16 cellular contexts compared by ENCODE assay signal in the genomic region with DNA sequence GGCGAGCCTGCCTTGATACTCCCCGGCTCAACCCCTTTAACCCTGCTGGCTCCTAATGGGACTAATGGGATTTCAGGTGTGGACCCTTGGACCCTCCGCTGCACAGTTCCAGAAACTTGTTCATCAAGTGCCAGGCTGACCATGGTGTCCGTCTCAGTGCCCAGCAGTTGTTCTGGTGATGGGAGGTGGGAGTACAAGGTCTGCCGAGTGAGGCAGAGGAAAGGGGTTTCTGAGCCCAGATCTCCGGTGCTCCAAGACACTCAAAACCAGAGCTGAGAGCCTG. TPM values are rescaled to one million over a fixed set of nuclear protein-coding genes. Genes with fewer than 3 reads are reported as not detected.
DNase-seq lines count a peak whose midpoint lies in the region; ATAC-seq and TF ChIP-seq lines count a peak whose summit lies in the region.
"Had no signal": no experiment of that assay in that cellular context is flagged by ENCODE, and none has a peak within 500 bp of the region (broad histone marks: within the 10 kb centered on the region; RNA-seq: fewer than 3 reads in every experiment).

No MANE protein-coding gene starts in this region.

- H3K4me1 Mint-ChIP-seq in GM23338, result peaks cover 15% of the 10 kb centered on the region
- H3K4me1 Mint-ChIP-seq in neural progenitor cell, result peaks cover 15% of the 10 kb centered on the region
- peaks cover 12% of the 10 kb centered on the region for H3K4me1 Mint-ChIP-seq in stimulated activated naive CD8-positive, alpha-beta T cell treated with anti-CD3 and anti-CD28 coated beads, Interleukin-15, amount 100 ng/mL, for 72 hours
- H3K4me1 Mint-ChIP-seq: B cell; CD8-positive, alpha-beta memory T cell had no signal

- intact Hi-C loops in colonic mucosa (cut with DNase I) (no loop called here), aorta (cut with DNase I) (no loop called here)

- H3K4me2 ChIP-seq in GM23338, result no peak overlapping the region
- no peak overlapping the region for H3K4me2 ChIP-seq in neural progenitor cell
- H3K4me2 ChIP-seq: SK-N-SH had no signal

- WGBS in aorta, 2 donors, result 86 to 88% methylated on average over 6 of the region's 6 CpGs

- H3K9ac ChIP-seq in colonic mucosa (ENCODE audit: low read depth in 2 of 2, low read length in 2 of 2) (peak overlapping the region in 1 of 2 donors; percentile 34), neural progenitor cell (no peak overlapping the region)
- H3K9ac ChIP-seq: SK-N-SH had no signal

- no peak for TF ChIP-seq CTCF in GM23338 (conservative IDR thresholded peaks at IDR 0.05; ENCODE audit: low read depth in 2 of 2)
- TF ChIP-seq CTCF in colonic mucosa (IDR thresholded peaks at IDR 0.05), result no peak
- TF ChIP-seq CTCF in neural progenitor cell (IDR thresholded peaks at IDR 0.05), result no peak

- H3K79me2 ChIP-seq in GM23338 (replicated peaks; ENCODE audit: insufficient read depth) (peaks cover 6% of the 10 kb centered on the region; the same call in 1 of the 2 replicates), neural progenitor cell (ENCODE audit: low read depth) (peaks cover 2% of the 10 kb centered on the region)

- H3K4me3 ChIP-seq in GM23338, result no peak overlapping the region
- H3K4me3 ChIP-seq in colonic mucosa, result no peak overlapping the region
- H3K4me3 ChIP-seq in neural progenitor cell, result no peak overlapping the region
- H3K4me3 ChIP-seq in aorta (ENCODE audit: low read length in 2 of 2), result no peak overlapping the region
- H3K4me3 ChIP-seq: PC-9 had no signal

- H3K9me2 ChIP-seq in GM23338 (ENCODE audit: insufficient read depth), result no peaks in the 10 kb centered on the region
- H3K9me2 ChIP-seq: SK-N-SH had no signal

- no peaks in the 10 kb centered on the region for H3K4me1 ChIP-seq in GM23338 (ENCODE audit: insufficient read depth)
- H3K4me1 ChIP-seq in colonic mucosa, result peaks cover 17% of the 10 kb centered on the region
- peaks cover 9% of the 10 kb centered on the region for H3K4me1 ChIP-seq in neural progenitor cell
- H3K4me1 ChIP-seq in aorta (ENCODE audit: control insufficient read depth in 1 of 2, insufficient read depth in 2 of 2, low read length in 2 of 2), result no peaks in the 10 kb centered on the region

- peak overlapping the region; percentile 67; the same call in 1 of the 2 replicates for H3K27ac Mint-ChIP-seq in GM23338
- peak overlapping the region; percentile 50 for H3K27ac Mint-ChIP-seq in neural progenitor cell
- H3K27ac Mint-ChIP-seq in stimulated activated naive CD8-positive, alpha-beta T cell treated with anti-CD3 and anti-CD28 coated beads, Interleukin-15, amount 100 ng/mL, for 72 hours, result no peak overlapping the region
- H3K27ac Mint-ChIP-seq: B cell had no signal

- peaks cover 10% of the 10 kb centered on the region for H3K27me3 Mint-ChIP-seq in GM23338 (ENCODE audit: insufficient read depth, low read depth, poor library complexity)
- H3K27me3 Mint-ChIP-seq in neural progenitor cell (ENCODE audit: insufficient read depth, low read depth), result no peaks in the 10 kb centered on the region
- H3K27me3 Mint-ChIP-seq in stimulated activated naive CD8-positive, alpha-beta T cell treated with anti-CD3 and anti-CD28 coated beads, Interleukin-15, amount 100 ng/mL, for 72 hours, result no peaks in the 10 kb centered on the region
- H3K27me3 Mint-ChIP-seq: B cell; CD8-positive, alpha-beta memory T cell had no signal

- H2AFZ ChIP-seq in GM23338, result no peak overlapping the region
- no peak overlapping the region for H2AFZ ChIP-seq in neural progenitor cell (replicated peaks)
- H2AFZ ChIP-seq: PC-9 had no signal

- H3K36me3 ChIP-seq in GM23338 (ENCODE audit: insufficient read depth), result no peaks in the 10 kb centered on the region
- no peaks in the 10 kb centered on the region for H3K36me3 ChIP-seq in colonic mucosa
- no peaks in the 10 kb centered on the region for H3K36me3 ChIP-seq in neural progenitor cell
- H3K36me3 ChIP-seq in aorta (ENCODE audit: control insufficient read depth in 1 of 2, insufficient read depth in 2 of 2, low read length in 1 of 2), result no peaks in the 10 kb centered on the region

- H3F3A ChIP-seq in GM23338 (replicated peaks; ENCODE audit: low read depth) (no peaks in the 10 kb centered on the region), neural progenitor cell (ENCODE audit: low read depth) (no peaks in the 10 kb centered on the region)

- H3K27ac ChIP-seq in GM23338 (ENCODE audit: low read depth) (no peak overlapping the region), colonic mucosa (peak overlapping the region; percentile 47), neural progenitor cell (no peak overlapping the region), aorta (ENCODE audit: low read depth in 1 of 2, low read length in 2 of 2) (no peak overlapping the region)
- H3K27ac ChIP-seq: HL-60 had no signal

- H3K4me3 Mint-ChIP-seq in GM23338 (no peak overlapping the region), neural progenitor cell (no peak overlapping the region)
- no peak overlapping the region for H3K4me3 Mint-ChIP-seq in stimulated activated naive CD8-positive, alpha-beta T cell treated with anti-CD3 and anti-CD28 coated beads, Interleukin-15, amount 100 ng/mL, for 72 hours
- H3K4me3 Mint-ChIP-seq: B cell; CD8-positive, alpha-beta memory T cell had no signal

- H3K27me3 ChIP-seq in GM23338 (ENCODE audit: insufficient read depth), result no peaks in the 10 kb centered on the region
- no peaks in the 10 kb centered on the region for H3K27me3 ChIP-seq in colonic mucosa
- no peaks in the 10 kb centered on the region for H3K27me3 ChIP-seq in neural progenitor cell
- no peaks in the 10 kb centered on the region for H3K27me3 ChIP-seq in aorta (ENCODE audit: control insufficient read depth in 1 of 2, insufficient read depth in 2 of 2, low read length in 1 of 2)

- no peaks in the 10 kb centered on the region for H3K9me3 ChIP-seq in colonic mucosa
- H3K9me3 ChIP-seq in neural progenitor cell (ENCODE audit: low read depth), result no peaks in the 10 kb centered on the region
- H3K9me3 ChIP-seq in aorta (ENCODE audit: control insufficient read depth, low read length), result no peaks in the 10 kb centered on the region
- H3K9me3 ChIP-seq: SK-N-SH had no signal

- 0 out of 2 replicates have a peak, but pooled peaks cover 3% of the 10 kb centered on the region for H4K20me1 ChIP-seq in GM23338 (replicated peaks; ENCODE audit: insufficient read depth)
- no peaks in the 10 kb centered on the region for H4K20me1 ChIP-seq in neural progenitor cell (ENCODE audit: low read depth)

- DNase-seq in GM23338 (ENCODE audit: low spot score) (no peak), colonic mucosa (no peak), neural progenitor cell (ENCODE audit: low spot score) (no peak), aorta (peak; percentile 40 to 44), NCI-H226 (no peak), dermis blood vessel endothelial cell (no peak)
- DNase-seq in stimulated activated naive CD8-positive, alpha-beta T cell treated with anti-CD3 and anti-CD28 coated beads, Interleukin-15, amount 100 ng/mL, for 72 hours, result no peak
- DNase-seq: CD8-positive, alpha-beta memory T cell; DMS79 treated with DMSO at 0.1 percent for 48 hours; NCI-H187 treated with DMSO at 0.1 percent for 48 hours; NCI-H446 treated with DMSO at 0.1 percent for 48 hours; NCI-H774; PC-9; SK-N-SH had no signal

- ATAC-seq in GM23338 (no peak), aorta (ENCODE audit: low FRiP score) (no peak)
- ATAC-seq in stimulated activated naive CD8-positive, alpha-beta T cell treated with anti-CD3 and anti-CD28 coated beads, Interleukin-15, amount 100 ng/mL, for 72 hours, result no peak

- H3K36me3 Mint-ChIP-seq in GM23338 (ENCODE audit: low read depth) (no peaks in the 10 kb centered on the region), neural progenitor cell (no peaks in the 10 kb centered on the region)
- H3K36me3 Mint-ChIP-seq: CD8-positive, alpha-beta memory T cell had no signal

- H3K9me3 Mint-ChIP-seq in GM23338 (no peaks in the 10 kb centered on the region; the same call in 2 of the 3 replicates), neural progenitor cell (no peaks in the 10 kb centered on the region)
- H3K9me3 Mint-ChIP-seq in stimulated activated naive CD8-positive, alpha-beta T cell treated with anti-CD3 and anti-CD28 coated beads, Interleukin-15, amount 100 ng/mL, for 72 hours, result no peaks in the 10 kb centered on the region
- H3K9me3 Mint-ChIP-seq: CD8-positive, alpha-beta memory T cell had no signal

TF ChIP-seq in GM23338, 12 proteins besides CTCF, POLR2A, EP300 and RAD21 (continues in another document):
- TF ChIP-seq JUNB (IDR thresholded peaks at IDR 0.05; ENCODE audit: unreplicated experiment), result no peak
- TF ChIP-seq POLR2AphosphoS5 (IDR thresholded peaks at IDR 0.05; ENCODE audit: low read depth), result no peak
- no peak for TF ChIP-seq EZH2phosphoT487 (IDR thresholded peaks at IDR 0.05; ENCODE audit: unreplicated experiment)
- no peak for TF ChIP-seq NANOG (IDR thresholded peaks at IDR 0.05; ENCODE audit: borderline replicate concordance)
- TF ChIP-seq, protein P1, sequence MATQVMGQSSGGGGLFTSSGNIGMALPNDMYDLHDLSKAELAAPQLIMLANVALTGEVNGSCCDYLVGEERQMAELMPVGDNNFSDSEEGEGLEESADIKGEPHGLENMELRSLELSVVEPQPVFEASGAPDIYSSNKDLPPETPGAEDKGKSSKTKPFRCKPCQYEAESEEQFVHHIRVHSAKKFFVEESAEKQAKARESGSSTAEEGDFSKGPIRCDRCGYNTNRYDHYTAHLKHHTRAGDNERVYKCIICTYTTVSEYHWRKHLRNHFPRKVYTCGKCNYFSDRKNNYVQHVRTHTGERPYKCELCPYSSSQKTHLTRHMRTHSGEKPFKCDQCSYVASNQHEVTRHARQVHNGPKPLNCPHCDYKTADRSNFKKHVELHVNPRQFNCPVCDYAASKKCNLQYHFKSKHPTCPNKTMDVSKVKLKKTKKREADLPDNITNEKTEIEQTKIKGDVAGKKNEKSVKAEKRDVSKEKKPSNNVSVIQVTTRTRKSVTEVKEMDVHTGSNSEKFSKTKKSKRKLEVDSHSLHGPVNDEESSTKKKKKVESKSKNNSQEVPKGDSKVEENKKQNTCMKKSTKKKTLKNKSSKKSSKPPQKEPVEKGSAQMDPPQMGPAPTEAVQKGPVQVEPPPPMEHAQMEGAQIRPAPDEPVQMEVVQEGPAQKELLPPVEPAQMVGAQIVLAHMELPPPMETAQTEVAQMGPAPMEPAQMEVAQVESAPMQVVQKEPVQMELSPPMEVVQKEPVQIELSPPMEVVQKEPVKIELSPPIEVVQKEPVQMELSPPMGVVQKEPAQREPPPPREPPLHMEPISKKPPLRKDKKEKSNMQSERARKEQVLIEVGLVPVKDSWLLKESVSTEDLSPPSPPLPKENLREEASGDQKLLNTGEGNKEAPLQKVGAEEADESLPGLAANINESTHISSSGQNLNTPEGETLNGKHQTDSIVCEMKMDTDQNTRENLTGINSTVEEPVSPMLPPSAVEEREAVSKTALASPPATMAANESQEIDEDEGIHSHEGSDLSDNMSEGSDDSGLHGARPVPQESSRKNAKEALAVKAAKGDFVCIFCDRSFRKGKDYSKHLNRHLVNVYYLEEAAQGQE (IDR thresholded peaks at IDR 0.05; ENCODE audit: unreplicated experiment), result no peak

RNA-seq across cellular contexts. Expression of a gene that starts 28.5 kb away (rescaled TPM):
- total RNA-seq in GM23338 (2014; rRNA removed; shearing (Covaris generic)), result 16.6 and 28.0 TPM in 2 replicates
- polyA plus RNA-seq in GM23338 (2016; fragmentation: Nextera tagmentation; extraction: Ambion mirVana) (10.1 and 10.8 TPM in 2 replicates), aorta (10 to 100 TPM; 25.4 to 29.9 TPM)
- total RNA-seq in colonic mucosa (100 to 1,000 TPM; 123 to 304 TPM), neural progenitor cell (ENCODE audit: low replicate concordance) (13.0 and 17.9 TPM in 2 replicates), aorta (10 to 100 TPM; 26.5 to 36.3 TPM), dermis blood vessel endothelial cell (15.8 and 16.1 TPM in 2 replicates)

Comparison
In these comparisons a context has a peak if more than half of its experiments do, and no peak if none do; other contexts are left out.
1. DNase-seq: peak in aorta (2 of 2); none in GM23338 (single experiment), colonic mucosa (single experiment), neural progenitor cell (single experiment), NCI-H226 (single experiment), stimulated activated naive CD8-positive, alpha-beta T cell treated with anti-CD3 and anti-CD28 coated beads, Interleukin-15, amount 100 ng/mL, for 72 hours (0 of 2) and dermis blood vessel endothelial cell (single experiment).
2. H3K27ac Mint-ChIP-seq: peak in GM23338 (single experiment) and neural progenitor cell (single experiment); none in stimulated activated naive CD8-positive, alpha-beta T cell treated with anti-CD3 and anti-CD28 coated beads, Interleukin-15, amount 100 ng/mL, for 72 hours (0 of 2).